In the genomic region with DNA sequence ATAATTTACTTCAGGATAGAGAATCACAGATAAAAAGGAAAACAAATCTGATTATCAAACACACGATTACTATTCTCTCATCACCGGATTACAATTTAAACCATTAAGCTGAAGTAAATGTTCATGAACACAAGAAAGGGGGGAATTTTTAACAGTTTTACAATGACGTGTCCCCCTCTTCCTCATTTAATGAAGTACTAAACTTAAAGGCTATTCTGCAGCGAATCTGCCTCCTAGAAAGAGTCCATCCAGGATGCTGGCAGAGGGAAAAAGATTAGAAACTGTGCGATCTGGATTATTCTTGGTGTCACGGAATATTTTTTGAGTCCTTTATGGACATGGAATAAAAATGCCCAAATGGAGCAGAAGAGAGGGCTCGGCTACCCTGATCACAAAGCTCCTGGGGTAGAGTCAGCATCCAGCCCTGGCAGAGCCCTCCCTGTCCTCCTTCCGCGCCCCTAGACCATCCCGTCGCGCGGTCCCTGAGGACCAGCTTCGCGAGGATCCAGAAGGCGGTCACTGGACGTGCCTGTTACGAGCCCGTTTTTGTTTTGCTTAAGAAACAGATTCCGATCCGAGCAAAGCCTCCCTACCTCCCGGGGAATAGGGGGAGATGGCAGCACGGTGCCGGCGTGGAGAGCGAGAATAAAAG, we compare ENCODE assay signal across 7 cellular contexts. TPM values are rescaled to one million over a fixed set of nuclear protein-coding genes. Genes with fewer than 3 reads are reported as not detected.
DNase-seq lines count a peak whose midpoint lies in the region; FAIRE-seq and TF ChIP-seq lines count a peak whose summit lies in the region.

No MANE protein-coding gene starts in this region.

- TF ChIP-seq CTCF in GM12875 (IDR thresholded peaks at IDR 0.05; ENCODE audit: borderline replicate concordance, insufficient read depth, low read depth, low read length) (no peak), Loucy (conservative IDR thresholded peaks at IDR 0.05; ENCODE audit: low read length) (no peak), keratinocyte (optimal IDR thresholded peaks at IDR 0.05 in 1 of 3, IDR thresholded peaks at IDR 0.05 in 1 of 3, conservative IDR thresholded peaks at IDR 0.05 in 1 of 3; ENCODE audit: extremely low read depth in 1 of 3, insufficient read depth in 2 of 3, low read length in 3 of 3) (no peak), stomach (IDR thresholded peaks at IDR 0.05) (no peak)

- H3K79me2 ChIP-seq in Loucy (ENCODE audit: insufficient read depth, low read length) (peaks cover 56% of the 10 kb centered on the region), keratinocyte (ENCODE audit: control insufficient read depth, insufficient read depth, low read length) (peaks cover 15% of the 10 kb centered on the region)

- H3K27ac ChIP-seq in angular gyrus (ENCODE audit: low read depth, low read length) = peak overlapping the region; percentile 84
- peak overlapping the region; percentile 78 for H3K27ac ChIP-seq in keratinocyte (ENCODE audit: control insufficient read depth, insufficient read depth, low read length)
- H3K27ac ChIP-seq in stomach = peak overlapping the region; percentile 98 to 100 (median 100)

- FAIRE-seq in keratinocyte (lab: Jason Lieb, UNC) = no peak

- no peaks in the 10 kb centered on the region for H3K9me3 ChIP-seq in Loucy (ENCODE audit: insufficient read depth, low read depth, low read length)
- no peaks in the 10 kb centered on the region for H3K9me3 ChIP-seq in keratinocyte (ENCODE audit: control insufficient read depth, low read depth, low read length)
- no peaks in the 10 kb centered on the region for H3K9me3 ChIP-seq in stomach

- WGBS in stomach, 5 donors = 2 to 4% (median 3%) methylated on average over 25 to 26 of the region's 26 CpGs

- H3K4me2 ChIP-seq in Loucy (ENCODE audit: low read depth, low read length, poor library complexity, severe bottlenecking) = peak overlapping the region; percentile 82
- peak overlapping the region; percentile 98 for H3K4me2 ChIP-seq in keratinocyte (ENCODE audit: control insufficient read depth, extremely low read depth, insufficient read depth, low read depth, low read length)

- DNase-seq in keratinocyte (ENCODE audit: low read depth, low spot score) (no peak), stomach (no peak), posterior vena cava (ENCODE audit: low spot score) (no peak)
- DNase-seq in stimulated activated CD4-positive, alpha-beta T cell treated with anti-CD3 and anti-CD28 coated beads, Interleukin-4, amount 100 ng/mL, for 24 hours = no peak

- no peaks in the 10 kb centered on the region for H3K36me3 ChIP-seq in Loucy (ENCODE audit: insufficient read depth, low read length)
- no peaks in the 10 kb centered on the region for H3K36me3 ChIP-seq in keratinocyte (ENCODE audit: control insufficient read depth in 2 of 2, extremely low read depth in 1 of 2, insufficient read depth in 2 of 2, low read length in 2 of 2)
- no peaks in the 10 kb centered on the region for H3K36me3 ChIP-seq in stomach

- TF ChIP-seq EP300 in stomach (IDR thresholded peaks at IDR 0.05) = no peak

- TF ChIP-seq POLR2A in stomach (IDR thresholded peaks at IDR 0.05) = no peak

- intact Hi-C loops in stomach (cut with DNase I; ENCODE audit: low total_unique reads) (loop anchor here (5.0 kb wide), 1 partner anchor 73 kb away; no protein-coding TSS in a partner anchor), posterior vena cava (cut with DNase I) (loop anchor here in 1 of 2 donors (5.0 to 10.0 kb wide), 2 partner anchors 71 to 93 kb away; no protein-coding TSS in a partner anchor)

- peaks cover 25% of the 10 kb centered on the region for H3K4me1 ChIP-seq in Loucy (ENCODE audit: insufficient read depth, low read length, poor library complexity, severe bottlenecking)
- peaks cover 16% of the 10 kb centered on the region for H3K4me1 ChIP-seq in keratinocyte (ENCODE audit: control insufficient read depth, extremely low read depth, insufficient read depth, low read length)
- H3K4me1 ChIP-seq in stomach = peaks cover 5 to 50% (median 40%) of the 10 kb centered on the region in 4 donors

- H3K9me1 ChIP-seq in keratinocyte (ENCODE audit: control insufficient read depth, extremely low read depth, insufficient read depth, low read length) = no peaks in the 10 kb centered on the region

- peak overlapping the region; percentile 77 for H3K9ac ChIP-seq in Loucy (ENCODE audit: low read depth, low read length, poor library complexity, severe bottlenecking)
- peak overlapping the region; percentile 89 for H3K9ac ChIP-seq in keratinocyte (ENCODE audit: control insufficient read depth, extremely low read depth, insufficient read depth, low read length)

- H2AFZ ChIP-seq in Loucy (ENCODE audit: low read length) (peak overlapping the region; percentile 88), keratinocyte (ENCODE audit: control insufficient read depth, low read length) (peak overlapping the region; percentile 90)

- H3F3A ChIP-seq in Loucy (ENCODE audit: low read depth) = peaks cover 3% of the 10 kb centered on the region; the same call in 1 of the 2 replicates

- peak overlapping the region; percentile 99 for H3K4me3 ChIP-seq in GM12875 (ENCODE audit: low read depth, low read length)
- H3K4me3 ChIP-seq in Loucy (ENCODE audit: low read length, poor library complexity, severe bottlenecking) = peak overlapping the region; percentile 93
- peak overlapping the region; percentile 82 to 93 (median 90) for H3K4me3 ChIP-seq in keratinocyte (ENCODE audit: control insufficient read depth in 2 of 3, extremely low read depth in 1 of 3, insufficient read depth in 2 of 3, low read depth in 1 of 3, low read length in 3 of 3)
- peak overlapping the region; percentile 86 to 99 (median 92) for H3K4me3 ChIP-seq in stomach

- H4K20me1 ChIP-seq in Loucy (ENCODE audit: insufficient read depth, low read length, poor library complexity, severe bottlenecking) (peaks cover 30% of the 10 kb centered on the region), keratinocyte (ENCODE audit: control insufficient read depth, extremely low read depth, insufficient read depth, low read length) (no peaks in the 10 kb centered on the region)

- dilution Hi-C loops in keratinocyte (cut with MboI; ENCODE audit: extremely low pct_ligation_motif_present, low sequenced_read_pairs) = no loop called here

- H3K27me3 ChIP-seq in Loucy (ENCODE audit: insufficient read depth, low read length, poor library complexity, severe bottlenecking) (no peaks in the 10 kb centered on the region), keratinocyte (ENCODE audit: control insufficient read depth, extremely low read depth, insufficient read depth, low read length) (no peaks in the 10 kb centered on the region), stomach (no peaks in the 10 kb centered on the region)

- H3K9me2 ChIP-seq in Loucy (replicated peaks; ENCODE audit: low read depth, low read length) = no peaks in the 10 kb centered on the region

RNA-seq across cellular contexts. Expression of a gene that starts 1.2 kb away (rescaled TPM):
- polyA plus RNA-seq in keratinocyte (15.8 to 19.6 TPM (median 16.4 TPM) in 3 replicates), stomach (10 to 100 TPM; 10.6 to 24.3 (median 12.2) TPM)
- 17.8 TPM for polyA plus RNA-seq in keratinocyte (2011; ENCODE audit: low read depth)
- 9.2 and 15.3 TPM in 2 replicates for polyA plus RNA-seq in keratinocyte (2011; cell fraction: cytosol; rRNA removed)
- polyA plus RNA-seq in keratinocyte (2011; cell fraction: nucleus; rRNA removed) = 18.9 and 19.4 TPM in 2 replicates
- 10.7 and 13.7 TPM in 2 replicates for polyA plus RNA-seq in keratinocyte (2012; ENCODE audit: low replicate concordance)
- 12.1 to 31.0 TPM (median 20.7 TPM) in 3 replicates for polyA minus RNA-seq in keratinocyte
- 11.7 TPM for polyA minus RNA-seq in keratinocyte (2011; cell fraction: cytosol; rRNA and poly(A)+ RNA removed)
- polyA minus RNA-seq in keratinocyte (2011; cell fraction: nucleus; rRNA and poly(A)+ RNA removed) = 14.8 and 22.0 TPM in 2 replicates
- total RNA-seq in stomach (100 to 1,000 TPM in 1 of 5 donors, 10 to 100 TPM in 4; 30.1 to 115 (median 64.8) TPM), posterior vena cava (10 to 100 TPM; 52.0 to 56.8 TPM)
